ENCODE assay signal across 10 cellular contexts in genomic region chr7:106891545-106892410, GRCh38. TPM values are rescaled to one million over a fixed set of nuclear protein-coding genes. Genes with fewer than 3 reads are reported as not detected.
DNase-seq lines count a peak whose midpoint lies in the region; ATAC-seq and TF ChIP-seq lines count a peak whose summit lies in the region.
"Had no signal": no experiment of that assay in that cellular context is flagged by ENCODE, and none has a peak within 500 bp of the region (broad histone marks: within the 10 kb centered on the region; RNA-seq: fewer than 3 reads in every experiment).

No MANE protein-coding gene starts in this region.

- peaks cover 32% of the 10 kb centered on the region for H3K36me3 Mint-ChIP-seq in natural killer cell

- peak overlapping the region; percentile 67 to 71 for H3K27ac Mint-ChIP-seq in natural killer cell

- ATAC-seq in natural killer cell: no peak
- ATAC-seq in GM19467 (IDR thresholded peaks at IDR 0.05; ENCODE audit: unreplicated experiment): no peak

- H3K4me3 Mint-ChIP-seq in natural killer cell: no peak overlapping the region

- intact Hi-C loops in natural killer cell (cut with micrococcal nuclease): no loop called here

- TF ChIP-seq CTCF in GM12872 (IDR thresholded peaks at IDR 0.05; ENCODE audit: insufficient read depth, low read depth, low read length) (peak; percentile 19; the same call in 2 of the 3 replicates), VCaP (conservative IDR thresholded peaks at IDR 0.05) (peak; percentile 22; the same call in 1 of the 2 replicates), natural killer cell (IDR thresholded peaks at IDR 0.05) (no peak)

- H3K27ac ChIP-seq in VCaP: no peak overlapping the region; the same call in 1 of the 2 replicates
- H3K27ac ChIP-seq: vagina had no signal

- DNase-seq in HT1080 (ENCODE audit: low read depth) (peak; percentile 19), natural killer cell (no peak), AG08396 (ENCODE audit: low spot score) (no peak), ecto neural progenitor cell (ENCODE audit: low spot score) (no peak)
- DNase-seq: SW 1271 had no signal

- no peaks in the 10 kb centered on the region for H3K27me3 Mint-ChIP-seq in natural killer cell (ENCODE audit: low read depth in 2 of 2)

- peaks cover 60 to 66% of the 10 kb centered on the region in 2 donors for H3K4me1 Mint-ChIP-seq in natural killer cell

- H3K9me3 Mint-ChIP-seq in natural killer cell: no peaks in the 10 kb centered on the region

RNA-seq across cellular contexts. Expression of gene PIK3CG, which starts 26.7 kb away (rescaled TPM):
- total RNA-seq in HT1080 (2014; rRNA removed; shearing (Covaris generic)): 1.9 and 2.1 TPM in 2 replicates
- polyA plus RNA-seq in HT1080 (2015; cell fraction: cytosol; rRNA removed): 0.52 and 0.58 TPM in 2 replicates
- 0.74 and 1.0 TPM in 2 replicates for polyA plus RNA-seq in HT1080 (2015; cell fraction: nucleus; rRNA removed)
- total RNA-seq in natural killer cell: 10 to 100 TPM; 64.9 to 83.3 (median 78.2) TPM
- total RNA-seq: renal cortical epithelial cell had no signal

Comparison
In these comparisons a context has a peak if more than half of its experiments do, and no peak if none do; other contexts are left out.
1. RNA of gene PIK3CG, which starts 26.7 kb away (total RNA-seq): 64.9 to 83.3 TPM in natural killer cell; 1.9 to 2.1 TPM in HT1080; every median in the first group is over 10 times any median in the second.